Comparison of ENCODE assay signal across 27 cellular contexts in genomic region chrY:13805057-13805735, GRCh38.
DNase-seq lines count a peak whose midpoint lies in the region; ATAC-seq and TF ChIP-seq lines count a peak whose summit lies in the region.
"Had no signal": no experiment of that assay in that cellular context is flagged by ENCODE, and none has a peak within 500 bp of the region (broad histone marks: within the 10 kb centered on the region; RNA-seq: fewer than 3 reads in every experiment).

No MANE protein-coding gene starts in this region.

- H3K27ac ChIP-seq in endodermal cell (ENCODE audit: low read depth, low read length), result no peak overlapping the region
- H3K27ac ChIP-seq: BLaER1, esophagus muscularis mucosa, HL-60 had no signal

- intact Hi-C loops in posterior vena cava (cut with DNase I), result no loop called here

- H3K4me1 Mint-ChIP-seq in WTC11 (peaks cover 69% of the 10 kb centered on the region), endodermal cell (no peaks in the 10 kb centered on the region)
- H3K4me1 Mint-ChIP-seq: brain had no signal

- TF ChIP-seq CTCF in WTC11 (IDR thresholded peaks at IDR 0.05) (no peak), endodermal cell (conservative IDR thresholded peaks at IDR 0.05) (no peak)

- peak; percentile 5 for DNase-seq in stimulated activated CD4-positive, alpha-beta T cell treated with anti-CD3 and anti-CD28 coated beads, Interleukin-15, amount 100 ng/mL, for 24 hours
- no peak for DNase-seq in stimulated activated CD4-positive, alpha-beta T cell treated with anti-CD3 and anti-CD28 coated beads, Interleukin-2, amount 100 ng/mL, for 24 hours
- DNase-seq in WTC11 (ENCODE audit: low spot score), result no peak
- DNase-seq in endodermal cell, result no peak
- DNase-seq in posterior vena cava (ENCODE audit: low spot score), result no peak
- DNase-seq in NCI-H2107 treated with DMSO at 0.1 percent for 48 hours (lab: John Stamatoyannopoulos, UW; ENCODE audit: unreplicated experiment), result no peak
- DNase-seq in G401 (ENCODE audit: low spot score), result no peak
- DNase-seq: amniotic stem cell, cerebellar nuclear complex, DMS153, foreskin fibroblast, HCEC 1CT, Karpas-422, left ventricle myocardium superior, NCI-H1417, NCI-H2029 treated with DMSO at 0.1 percent for 48 hours, NCI-H2227 treated with DMSO at 0.1 percent for 48 hours, NCI-H526, right cardiac atrium, T-helper 9 cell, trophoblast cell had no signal

- H3K9ac ChIP-seq in endodermal cell (ENCODE audit: extremely low read depth, low read length, poor library complexity, severe bottlenecking), result no peak overlapping the region
- H3K9ac ChIP-seq: BLaER1 had no signal

- peak overlapping the region; percentile 57; the same call in 1 of the 2 replicates for H3K4me3 Mint-ChIP-seq in WTC11
- H3K4me3 Mint-ChIP-seq in endodermal cell, result no peak overlapping the region
- H3K4me3 Mint-ChIP-seq: brain had no signal

- H3K9me3 Mint-ChIP-seq in WTC11 (peaks cover 27% of the 10 kb centered on the region), endodermal cell (no peaks in the 10 kb centered on the region)

- 91% methylated on average over 2 of the region's 2 CpGs; no CpG with 5 or more reads in 1 of the 2 experiments for WGBS in endodermal cell (ENCODE audit: insufficient coverage in 1 of 2, insufficient read length in 1 of 2), 2 experiments

- H3K36me3 Mint-ChIP-seq in WTC11 (peaks cover 39% of the 10 kb centered on the region), endodermal cell (ENCODE audit: low read depth) (no peaks in the 10 kb centered on the region)
- H3K36me3 Mint-ChIP-seq: brain had no signal

- CTCF ChIA-PET in WTC11 (lab: Charles Lee), result no interaction called here

- H3K9me3 ChIP-seq in endodermal cell (ENCODE audit: control insufficient read depth, low read length), result peaks cover 30% of the 10 kb centered on the region
- H3K9me3 ChIP-seq: BLaER1, esophagus muscularis mucosa had no signal

- POLR2A ChIA-PET in WTC11 (lab: Charles Lee), result no interaction called here

- H3K27ac Mint-ChIP-seq in WTC11, result peak overlapping the region; percentile 99
- no peak overlapping the region for H3K27ac Mint-ChIP-seq in endodermal cell
- H3K27ac Mint-ChIP-seq: brain had no signal

- H3K27me3 Mint-ChIP-seq in WTC11 (ENCODE audit: low read depth) (no peaks in the 10 kb centered on the region), endodermal cell (ENCODE audit: insufficient read depth) (no peaks in the 10 kb centered on the region)
- H3K27me3 Mint-ChIP-seq: brain had no signal

- H3K36me3 ChIP-seq in endodermal cell (ENCODE audit: control insufficient read depth, insufficient read depth, low read length), result peaks cover 33% of the 10 kb centered on the region
- H3K36me3 ChIP-seq: BLaER1, esophagus muscularis mucosa had no signal

- in situ Hi-C loops in G401 (cut with HindIII; ENCODE audit: low sequenced_read_pairs), result no loop called here

- no peak for ATAC-seq in WTC11
- ATAC-seq: left ventricle myocardium superior, right cardiac atrium, Right ventricle myocardium inferior, SK-N-SH treated with all-trans-retinoic acid at 6 μM for 48 hours had no signal

- H3K4me3 ChIP-seq in endodermal cell (ENCODE audit: low read length), result peak overlapping the region; percentile 45
- H3K4me3 ChIP-seq: BLaER1, esophagus muscularis mucosa had no signal

- H3K4me1 ChIP-seq in endodermal cell (ENCODE audit: control insufficient read depth, insufficient read depth, low read length), result peaks cover 6% of the 10 kb centered on the region
- H3K4me1 ChIP-seq: BLaER1, esophagus muscularis mucosa had no signal

- no peaks in the 10 kb centered on the region for H3K27me3 ChIP-seq in endodermal cell (ENCODE audit: control insufficient read depth, insufficient read depth, low read length, poor library complexity, severe bottlenecking)
- H3K27me3 ChIP-seq: BLaER1, esophagus muscularis mucosa had no signal

TF ChIP-seq in WTC11, 78 proteins besides CTCF, POLR2A, EP300 and RAD21:
- TF ChIP-seq SOX15 (CRISPR knock-in tag; IDR thresholded peaks at IDR 0.05) (no peak), FOXK1 (CRISPR knock-in tag; IDR thresholded peaks at IDR 0.05) (no peak), ZNF263 (CRISPR knock-in tag; IDR thresholded peaks at IDR 0.05; ENCODE audit: low read depth) (no peak), ZSCAN18 (CRISPR knock-in tag; IDR thresholded peaks at IDR 0.05) (no peak), OVOL2 (CRISPR knock-in tag; IDR thresholded peaks at IDR 0.05; ENCODE audit: borderline replicate concordance) (no peak), FOXP1 (CRISPR knock-in tag; IDR thresholded peaks at IDR 0.05; ENCODE audit: borderline replicate concordance) (no peak), FOXJ3 (CRISPR knock-in tag; IDR thresholded peaks at IDR 0.05; ENCODE audit: borderline replicate concordance) (no peak), HMGA2 (CRISPR knock-in tag; IDR thresholded peaks at IDR 0.05) (no peak), ESRRA (CRISPR knock-in tag; IDR thresholded peaks at IDR 0.05; ENCODE audit: borderline replicate concordance) (no peak), ZNF532 (CRISPR knock-in tag; IDR thresholded peaks at IDR 0.05; ENCODE audit: borderline replicate concordance) (no peak), TEAD1 (CRISPR knock-in tag; IDR thresholded peaks at IDR 0.05) (no peak)
- TF ChIP-seq, protein P1, sequence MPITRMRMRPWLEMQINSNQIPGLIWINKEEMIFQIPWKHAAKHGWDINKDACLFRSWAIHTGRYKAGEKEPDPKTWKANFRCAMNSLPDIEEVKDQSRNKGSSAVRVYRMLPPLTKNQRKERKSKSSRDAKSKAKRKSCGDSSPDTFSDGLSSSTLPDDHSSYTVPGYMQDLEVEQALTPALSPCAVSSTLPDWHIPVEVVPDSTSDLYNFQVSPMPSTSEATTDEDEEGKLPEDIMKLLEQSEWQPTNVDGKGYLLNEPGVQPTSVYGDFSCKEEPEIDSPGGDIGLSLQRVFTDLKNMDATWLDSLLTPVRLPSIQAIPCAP (CRISPR knock-in tag; IDR thresholded peaks at IDR 0.05), result no peak
- TF ChIP-seq, protein P2, sequence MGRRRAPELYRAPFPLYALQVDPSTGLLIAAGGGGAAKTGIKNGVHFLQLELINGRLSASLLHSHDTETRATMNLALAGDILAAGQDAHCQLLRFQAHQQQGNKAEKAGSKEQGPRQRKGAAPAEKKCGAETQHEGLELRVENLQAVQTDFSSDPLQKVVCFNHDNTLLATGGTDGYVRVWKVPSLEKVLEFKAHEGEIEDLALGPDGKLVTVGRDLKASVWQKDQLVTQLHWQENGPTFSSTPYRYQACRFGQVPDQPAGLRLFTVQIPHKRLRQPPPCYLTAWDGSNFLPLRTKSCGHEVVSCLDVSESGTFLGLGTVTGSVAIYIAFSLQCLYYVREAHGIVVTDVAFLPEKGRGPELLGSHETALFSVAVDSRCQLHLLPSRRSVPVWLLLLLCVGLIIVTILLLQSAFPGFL (CRISPR knock-in tag; IDR thresholded peaks at IDR 0.05; ENCODE audit: borderline replicate concordance), result no peak
